In genomic region chr4:87843936-87844335, GRCh38 we compare ENCODE assay signal across 10 cellular contexts. TPM values are rescaled to one million over a fixed set of nuclear protein-coding genes. Genes with fewer than 3 reads are reported as not detected.
DNase-seq lines count a peak whose midpoint lies in the region; ATAC-seq and TF ChIP-seq lines count a peak whose summit lies in the region.
"Had no signal": no experiment of that assay in that cellular context is flagged by ENCODE, and none has a peak within 500 bp of the region (broad histone marks: within the 10 kb centered on the region; RNA-seq: fewer than 3 reads in every experiment).

No MANE protein-coding gene starts in this region.

- WGBS in suprapubic skin, result 44% methylated on average over 3 of the region's 3 CpGs

- no peak overlapping the region for H3K4me3 ChIP-seq in fibroblast of pulmonary artery (replicated peaks; ENCODE audit: low read depth, low read length)
- no peak overlapping the region for H3K4me3 ChIP-seq in suprapubic skin
- H3K4me3 ChIP-seq: SJCRH30 had no signal

- ATAC-seq in GM19023 (IDR thresholded peaks at IDR 0.05; ENCODE audit: unreplicated experiment), result no peak

- DNase-seq in H4 (ENCODE audit: low spot score) (peak; percentile 89), SHP77 treated with DMSO at 0.1 percent for 48 hours (lab: John Stamatoyannopoulos, UW) (peak; percentile 26), fibroblast of pulmonary artery (ENCODE audit: low read depth) (peak; percentile 83), putamen (ENCODE audit: low spot score) (peak; percentile 38), activated gamma-delta T cell treated with Interleukin-2 at 50 U/mL for 16 hours (no peak), suprapubic skin (ENCODE audit: low spot score in 2 of 2) (no peak)
- DNase-seq in activated T-cell treated with anti-CD3 and anti-CD28 coated beads, Interleukin-2, amount 50 U/mL, for 48 hours, result no peak
- DNase-seq: activated naive CD8-positive, alpha-beta T cell treated with anti-CD3 and anti-CD28 coated beads for 36 hours had no signal

- TF ChIP-seq POLR2A in suprapubic skin (IDR thresholded peaks at IDR 0.05), result no peak

- H3K9me3 ChIP-seq in suprapubic skin, result no peaks in the 10 kb centered on the region
- H3K9me3 ChIP-seq: SJCRH30 had no signal

- no peak overlapping the region for H3K27ac ChIP-seq in suprapubic skin
- H3K27ac ChIP-seq: SJCRH30 had no signal

- TF ChIP-seq EP300 in suprapubic skin (IDR thresholded peaks at IDR 0.05), result no peak

- H3K36me3 ChIP-seq in suprapubic skin, result no peaks in the 10 kb centered on the region
- H3K36me3 ChIP-seq: SJCRH30 had no signal

- peaks cover 8% of the 10 kb centered on the region for H3K4me1 ChIP-seq in suprapubic skin
- H3K4me1 ChIP-seq: SJCRH30 had no signal

- TF ChIP-seq CTCF in fibroblast of pulmonary artery (IDR thresholded peaks at IDR 0.05; ENCODE audit: low read length, missing control alignments) (no peak), suprapubic skin (IDR thresholded peaks at IDR 0.05) (no peak)

- H3K27me3 ChIP-seq in suprapubic skin, result no peaks in the 10 kb centered on the region
- H3K27me3 ChIP-seq: SJCRH30 had no signal

RNA-seq across cellular contexts. Expression of gene MEPE, which starts 11.2 kb away (rescaled TPM):
- not detected in 2 replicates for total RNA-seq in H4 (2014; rRNA removed; shearing (Covaris generic))
- not detected for total RNA-seq in suprapubic skin
- total RNA-seq: activated naive CD8-positive, alpha-beta T cell treated with anti-CD3 and anti-CD28 coated beads for 36 hours; SJCRH30 had no signal

RNA-seq across cellular contexts. Expression of gene IBSP, which starts 44.6 kb away (rescaled TPM):
- total RNA-seq in H4 (2014; rRNA removed; shearing (Covaris generic)), result not detected in 2 replicates
- not detected for total RNA-seq in suprapubic skin
- total RNA-seq: activated naive CD8-positive, alpha-beta T cell treated with anti-CD3 and anti-CD28 coated beads for 36 hours; SJCRH30 had no signal

Comparison
In these comparisons a context has a peak if more than half of its experiments do, and no peak if none do; other contexts are left out.
1. DNase-seq: peak in H4 (single experiment), SHP77 treated with DMSO at 0.1 percent for 48 hours (single experiment), fibroblast of pulmonary artery (single experiment) and putamen (single experiment); none in activated T-cell treated with anti-CD3 and anti-CD28 coated beads, Interleukin-2, amount 50 U/mL, for 48 hours (0 of 2), activated gamma-delta T cell treated with Interleukin-2 at 50 U/mL for 16 hours (single experiment) and suprapubic skin (0 of 2).